Comparison of ENCODE assay signal across 9 cellular contexts in genomic region chr21:44941567-44941966, GRCh38. TPM values are rescaled to one million over a fixed set of nuclear protein-coding genes. Genes with fewer than 3 reads are reported as not detected.
DNase-seq lines count a peak whose midpoint lies in the region; ATAC-seq and TF ChIP-seq lines count a peak whose summit lies in the region.
"Had no signal": no experiment of that assay in that cellular context is flagged by ENCODE, and none has a peak within 500 bp of the region (broad histone marks: within the 10 kb centered on the region; RNA-seq: fewer than 3 reads in every experiment).

No MANE protein-coding gene starts in this region.

- BruUV-seq in Calu3 (replicated peaks; lab: Mats Ljungman, UMichigan), result no TSS peak

- no peak for ATAC-seq in HG03442 (IDR thresholded peaks at IDR 0.05; ENCODE audit: unreplicated experiment)
- no peak for ATAC-seq in HG03354 (IDR thresholded peaks at IDR 0.05; ENCODE audit: poor library complexity, severe bottlenecking, unreplicated experiment)
- no peak for ATAC-seq in GM21447 (IDR thresholded peaks at IDR 0.05; ENCODE audit: unreplicated experiment)

- CTCF ChIA-PET in Calu3 (lab: Charles Lee), result no interaction called here

- no peaks in the 10 kb centered on the region for H3K9me3 ChIP-seq in MG63
- no peaks in the 10 kb centered on the region for H3K9me3 ChIP-seq in neural cell (ENCODE audit: low read length)

- no peak for TF ChIP-seq RAD21 in neural cell (conservative IDR thresholded peaks at IDR 0.05)

- H3K9me3 Mint-ChIP-seq in Calu3 (ENCODE audit: low read depth, unreplicated experiment), result no peaks in the 10 kb centered on the region
- no peaks in the 10 kb centered on the region for H3K9me3 Mint-ChIP-seq in dendritic cell treated with granulocyte-macrophage colony-stimulating factor and Interleukin-4, amounts not matched to agents 40 ng/mL and 50 ng/mL, for 4 days

- H3K27me3 Mint-ChIP-seq in Calu3 (ENCODE audit: unreplicated experiment), result no peaks in the 10 kb centered on the region
- no peaks in the 10 kb centered on the region for H3K27me3 Mint-ChIP-seq in dendritic cell treated with granulocyte-macrophage colony-stimulating factor and Interleukin-4, amounts not matched to agents 40 ng/mL and 50 ng/mL, for 4 days

- peak overlapping the region; percentile 79 for H3K9ac ChIP-seq in neural cell (ENCODE audit: low read length)

- H3K36me3 Mint-ChIP-seq in Calu3 (ENCODE audit: insufficient read depth, unreplicated experiment), result peaks cover 22% of the 10 kb centered on the region
- peaks cover 52% of the 10 kb centered on the region for H3K36me3 Mint-ChIP-seq in dendritic cell treated with granulocyte-macrophage colony-stimulating factor and Interleukin-4, amounts not matched to agents 40 ng/mL and 50 ng/mL, for 4 days (ENCODE audit: low read depth)

- H3K9me2 ChIP-seq in neural cell (ENCODE audit: insufficient read depth, low read length), result no peaks in the 10 kb centered on the region

- H3K27me3 ChIP-seq in MG63 (no peaks in the 10 kb centered on the region), neural cell (ENCODE audit: insufficient read depth, low read depth, low read length) (no peaks in the 10 kb centered on the region)

- no peak overlapping the region for H3K27ac Mint-ChIP-seq in Calu3 (ENCODE audit: unreplicated experiment)
- H3K27ac Mint-ChIP-seq in dendritic cell treated with granulocyte-macrophage colony-stimulating factor and Interleukin-4, amounts not matched to agents 40 ng/mL and 50 ng/mL, for 4 days, result peak overlapping the region; percentile 88

- H2AFZ ChIP-seq in neural cell (ENCODE audit: low read depth, low read length), result no peak overlapping the region

- H3F3A ChIP-seq in neural cell (ENCODE audit: insufficient read depth, low read length, poor library complexity, severe bottlenecking), result no peaks in the 10 kb centered on the region

- H3K4me3 ChIP-seq in MG63, result peak overlapping the region; percentile 85; the same call in 1 of the 2 replicates
- H3K4me3 ChIP-seq in neural cell (ENCODE audit: low read length), result peak overlapping the region; percentile 94

- H3K27ac ChIP-seq in neural cell (ENCODE audit: low read length), result no peak overlapping the region

- no peak for TF ChIP-seq CTCF in Calu3 (IDR thresholded peaks at IDR 0.05; ENCODE audit: unreplicated experiment)
- TF ChIP-seq CTCF in neural cell (IDR thresholded peaks at IDR 0.05; ENCODE audit: poor library complexity, severe bottlenecking), result no peak

- no peak for TF ChIP-seq EP300 in neural cell (conservative IDR thresholded peaks at IDR 0.05; ENCODE audit: poor library complexity, severe bottlenecking)

- no peaks in the 10 kb centered on the region for H4K20me1 ChIP-seq in neural cell (ENCODE audit: insufficient read depth)

- intact Hi-C loops in Calu3 (cut with micrococcal nuclease; ENCODE audit: unreplicated experiment), result no loop called here
- intact Hi-C loops in dendritic cell treated with granulocyte-macrophage colony-stimulating factor and Interleukin-4, amounts not matched to agents 40 ng/mL and 50 ng/mL, for 4 days (cut with micrococcal nuclease), result no loop called here

- peaks cover 21% of the 10 kb centered on the region for H3K4me1 Mint-ChIP-seq in Calu3 (ENCODE audit: low read depth, unreplicated experiment)
- peaks cover 42% of the 10 kb centered on the region for H3K4me1 Mint-ChIP-seq in dendritic cell treated with granulocyte-macrophage colony-stimulating factor and Interleukin-4, amounts not matched to agents 40 ng/mL and 50 ng/mL, for 4 days (ENCODE audit: low read depth)

- H3K36me3 ChIP-seq in MG63, result peaks cover 49% of the 10 kb centered on the region
- no peaks in the 10 kb centered on the region for H3K36me3 ChIP-seq in neural cell (ENCODE audit: insufficient read depth, low read length)

- H3K4me2 ChIP-seq in neural cell (ENCODE audit: low read length), result peak overlapping the region; percentile 88

- DNase-seq in Calu3 (no peak), MG63 (no peak), NCI-H446 treated with DMSO at 0.1 percent for 48 hours (lab: John Stamatoyannopoulos, UW) (no peak)
- DNase-seq: SHP77 had no signal

- H3K79me2 ChIP-seq in neural cell (replicated peaks; ENCODE audit: insufficient read depth, low read length), result peaks cover 19% of the 10 kb centered on the region

- peak overlapping the region; percentile 74 for H3K4me3 Mint-ChIP-seq in Calu3 (ENCODE audit: low read depth, unreplicated experiment)
- H3K4me3 Mint-ChIP-seq in dendritic cell treated with granulocyte-macrophage colony-stimulating factor and Interleukin-4, amounts not matched to agents 40 ng/mL and 50 ng/mL, for 4 days, result peak overlapping the region; percentile 85

TF ChIP-seq in neural cell, 6 proteins besides CTCF, POLR2A, EP300 and RAD21:
- TF ChIP-seq TAF1 (IDR thresholded peaks at IDR 0.05; ENCODE audit: low read depth), result no peak
- no peak for TF ChIP-seq SMC3 (conservative IDR thresholded peaks at IDR 0.05; ENCODE audit: poor library complexity)
- TF ChIP-seq REST (IDR thresholded peaks at IDR 0.05; ENCODE audit: borderline replicate concordance), result no peak
TF ChIP-seq in neural cell: peak in this region for 0.

RNA-seq across cellular contexts. Expression of gene SLX9, which starts 1.7 kb away (rescaled TPM):
- total RNA-seq in Calu3 (2022), result 24.6 and 28.6 TPM in 2 replicates
- 27.8 and 55.6 TPM in 2 replicates for total RNA-seq in MG63 (2014; rRNA removed; shearing (Covaris generic); ENCODE audit: low replicate concordance)
- 15.4 and 23.2 TPM in 2 replicates for polyA plus RNA-seq in neural cell
- polyA minus RNA-seq in neural cell, result 10.1 and 16.8 TPM in 2 replicates

RNA-seq across cellular contexts. Expression of gene ITGB2, which starts 20.9 kb away (rescaled TPM):
- total RNA-seq in Calu3 (2022), result 0.42 and 0.47 TPM in 2 replicates
- total RNA-seq in MG63 (2014; rRNA removed; shearing (Covaris generic); ENCODE audit: low replicate concordance), result 4.3 and 12.9 TPM in 2 replicates
- not detected in 2 replicates for polyA plus RNA-seq in neural cell
- polyA minus RNA-seq in neural cell, result not detected in 2 replicates
